8 cellular contexts compared by ENCODE assay signal in the genomic region with DNA sequence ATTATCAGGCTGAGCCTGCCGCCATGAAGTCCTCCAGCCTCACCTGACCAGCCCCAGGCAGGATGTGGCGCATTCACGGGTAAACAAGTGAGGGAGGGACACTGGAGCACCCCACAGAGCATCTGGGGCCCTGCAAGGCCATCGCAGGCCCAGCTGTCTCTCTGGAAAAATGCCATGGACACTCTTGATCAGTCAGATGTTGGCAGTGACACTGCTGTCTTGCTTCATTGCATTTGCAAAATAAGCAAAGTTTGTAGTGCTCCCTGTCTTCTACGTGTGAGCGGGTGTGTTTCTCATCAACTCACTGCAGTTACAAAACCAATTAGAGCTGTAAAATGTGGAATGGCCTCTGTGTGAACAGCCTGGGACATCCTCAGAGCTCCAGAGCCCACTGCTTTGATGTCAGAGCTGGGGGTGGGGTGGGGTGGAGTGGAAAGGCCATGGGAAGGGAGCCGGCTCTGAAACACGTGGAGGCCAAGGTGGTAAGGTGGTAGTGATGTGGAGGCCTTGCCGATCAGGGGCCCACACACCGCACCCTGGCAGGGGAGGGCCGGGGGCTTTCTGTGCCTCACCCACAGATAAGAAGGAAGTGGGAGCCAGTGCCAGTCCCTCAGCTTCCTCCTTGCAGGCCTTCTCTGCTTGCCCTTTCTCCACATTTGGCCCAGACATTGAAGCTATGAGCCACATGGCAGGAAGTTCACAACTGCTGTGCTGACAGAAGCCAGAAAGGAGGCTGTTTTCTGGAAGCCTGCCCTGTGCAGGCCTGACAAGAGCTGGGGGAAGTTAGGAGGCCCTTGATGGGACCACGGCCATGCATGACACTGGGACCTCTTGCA.
DNase-seq lines count a peak whose midpoint lies in the region; ATAC-seq and TF ChIP-seq lines count a peak whose summit lies in the region.

No MANE protein-coding gene starts in this region.

- no peak for TF ChIP-seq POLR2A in esophagus squamous epithelium (IDR thresholded peaks at IDR 0.05)

- H3K9me3 Mint-ChIP-seq in CD4-positive, alpha-beta memory T cell = no peaks in the 10 kb centered on the region

- no peaks in the 10 kb centered on the region for H3K27me3 Mint-ChIP-seq in CD4-positive, alpha-beta memory T cell

- peak in 1 of 6 experiments; percentile 6 for TF ChIP-seq CTCF in esophagus squamous epithelium (IDR thresholded peaks at IDR 0.05)

- CTCF ChIA-PET in CD4-positive, alpha-beta memory T cell (lab: Charles Lee; ENCODE audit: partially characterized antibody) = interaction anchor here (1.2 kb wide), 1 partner anchor 100 kb away, joined by 4 read pairs; no protein-coding TSS in a partner anchor

- 51 to 60% methylated on average over 4 to 7 of the region's 12 CpGs for WGBS in esophagus squamous epithelium, 2 donors

- peaks cover 9 to 27% (median 20%) of the 10 kb centered on the region in 3 donors for H3K4me1 ChIP-seq in esophagus squamous epithelium
- no peaks in the 10 kb centered on the region for H3K4me1 ChIP-seq in CD4-positive, alpha-beta memory T cell (ENCODE audit: insufficient read depth, low read length)

- H3K27me3 ChIP-seq in esophagus squamous epithelium = no peaks in the 10 kb centered on the region
- no peaks in the 10 kb centered on the region for H3K27me3 ChIP-seq in CD4-positive, alpha-beta memory T cell (ENCODE audit: insufficient read depth, low read length)

- POLR2A ChIA-PET in CD4-positive, alpha-beta memory T cell (lab: Charles Lee; ENCODE audit: partially characterized antibody) = no interaction called here

- peaks cover 0 to 9% (median 3%) of the 10 kb centered on the region in 4 donors for H3K4me1 Mint-ChIP-seq in CD4-positive, alpha-beta memory T cell

- no peaks in the 10 kb centered on the region for H3K36me3 ChIP-seq in esophagus squamous epithelium
- H3K36me3 ChIP-seq in CD4-positive, alpha-beta memory T cell (ENCODE audit: insufficient read depth, low read length) = no peaks in the 10 kb centered on the region

- no peak for ATAC-seq in GM18870 (IDR thresholded peaks at IDR 0.05; ENCODE audit: unreplicated experiment)
- no peak for ATAC-seq in HG03521 (IDR thresholded peaks at IDR 0.05; ENCODE audit: unreplicated experiment)

- intact Hi-C loops in esophagus squamous epithelium (cut with DNase I) = no loop called here
- intact Hi-C loops in CD4-positive, alpha-beta memory T cell (cut with micrococcal nuclease) = no loop called here

- H3K36me3 Mint-ChIP-seq in CD4-positive, alpha-beta memory T cell = no peaks in the 10 kb centered on the region

- no peak overlapping the region for H3K4me3 ChIP-seq in esophagus squamous epithelium
- no peak overlapping the region for H3K4me3 ChIP-seq in CD4-positive, alpha-beta memory T cell (ENCODE audit: low read length in 2 of 2)

- peak; percentile 86 for DNase-seq in Caki2 (ENCODE audit: low read depth)
- DNase-seq in NCI-H510A (lab: John Stamatoyannopoulos, UW) = peak; percentile 83
- no peak for DNase-seq in esophagus squamous epithelium (lab: John Stamatoyannopoulos, UW)
- DNase-seq in nucleus accumbens (lab: John Stamatoyannopoulos, UW) = peak in 41 of 56 donors; percentile 18 to 73 (median 47)
- DNase-seq in EL = no peak
- DNase-seq in CD4-positive, alpha-beta memory T cell = no peak

- peak overlapping the region in 3 of 4 donors; percentile 26 to 84 (median 70) for H3K27ac ChIP-seq in esophagus squamous epithelium
- H3K27ac ChIP-seq in CD4-positive, alpha-beta memory T cell (ENCODE audit: low read depth, low read length) = no peak overlapping the region

- in situ Hi-C loops in Caki2 (cut with HindIII; ENCODE audit: low pct_unique_long_range_greater_than_20kb, low sequenced_read_pairs) = no loop called here

- H3K4me3 Mint-ChIP-seq in CD4-positive, alpha-beta memory T cell = no peak overlapping the region

- H3K27ac Mint-ChIP-seq in CD4-positive, alpha-beta memory T cell = peak overlapping the region in 1 of 7 donors; percentile 23

- no peaks in the 10 kb centered on the region for H3K9me3 ChIP-seq in esophagus squamous epithelium
- no peaks in the 10 kb centered on the region for H3K9me3 ChIP-seq in CD4-positive, alpha-beta memory T cell (ENCODE audit: control insufficient read depth in 1 of 2, low read length in 2 of 2)

Comparison
In these comparisons a context has a peak if more than half of its experiments do, and no peak if none do; other contexts are left out.
1. DNase-seq: peak in Caki2 (single experiment), NCI-H510A (single experiment) and nucleus accumbens (41 of 56); none in esophagus squamous epithelium (single experiment), EL (single experiment) and CD4-positive, alpha-beta memory T cell (0 of 5).